22 cellular contexts compared by ENCODE assay signal in the genomic region with DNA sequence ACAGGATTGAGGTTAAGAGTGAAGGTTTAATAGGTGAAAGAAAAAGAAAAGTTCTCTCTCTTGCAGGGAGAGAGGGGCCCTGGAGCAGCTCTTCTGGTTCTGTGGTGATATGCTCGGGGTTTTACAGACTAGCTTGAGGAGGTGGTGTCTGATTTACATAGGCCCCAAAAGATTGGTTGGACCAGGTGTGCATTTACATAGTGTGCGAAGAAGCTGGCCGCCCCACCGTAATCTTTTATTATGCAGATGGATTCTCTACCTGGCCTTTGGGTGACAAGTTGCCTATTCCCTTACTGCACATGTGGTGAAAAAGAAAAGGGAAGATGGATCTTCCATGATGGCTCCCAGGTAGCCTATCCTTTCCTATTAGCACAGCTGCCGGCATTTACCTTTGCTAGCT.
"Had no signal": no experiment of that assay in that cellular context is flagged by ENCODE, and none has a peak within 500 bp of the region (broad histone marks: within the 10 kb centered on the region; RNA-seq: fewer than 3 reads in every experiment).

No MANE protein-coding gene starts in this region.

- H3K4me1 ChIP-seq: esophagus squamous epithelium, gastroesophageal sphincter, right atrium auricular region, sigmoid colon, stomach, transverse colon had no signal

- H3K4me3 ChIP-seq: esophagus squamous epithelium, gastroesophageal sphincter, ovary, right atrium auricular region, sigmoid colon, skin epidermis, stomach, thoracic aorta, transverse colon had no signal

- H3K27ac ChIP-seq: esophagus squamous epithelium, gastroesophageal sphincter, neutrophil, ovary, right atrium auricular region, sigmoid colon, skin epidermis, stomach, thoracic aorta, transverse colon had no signal

- H3K27me3 ChIP-seq: esophagus squamous epithelium, gastroesophageal sphincter, neutrophil, ovary, right atrium auricular region, sigmoid colon, stomach, transverse colon had no signal

- H3K36me3 ChIP-seq: esophagus squamous epithelium, gastroesophageal sphincter, neutrophil, ovary, right atrium auricular region, sigmoid colon, stomach, thoracic aorta, transverse colon had no signal

- DNase-seq: effector memory CD8-positive, alpha-beta T cell; esophagus squamous epithelium; foreskin fibroblast; glutamatergic neuron; islet precursor cell; mammary epithelial cell; naive thymus-derived CD4-positive, alpha-beta T cell; nephron progenitor cell; ovary; sigmoid colon; stimulated activated CD4-positive, alpha-beta T cell treated with anti-CD3 and anti-CD28 coated beads, Interleukin-2, amount 100 ng/mL, for 24 hours; stimulated activated CD4-positive, alpha-beta T cell treated with anti-CD3 and anti-CD28 coated beads, Interleukin-4, amount 100 ng/mL, for 4 hours; stimulated activated naive B cell treated with anti-CD40 and anti-IgM and Interleukin-4, amounts not matched to agents 10 μg/mL and 1 μg/mL and 100 μg/mL, for 72 hours; stomach; substantia nigra; transverse colon had no signal

- H3K9me3 ChIP-seq: esophagus squamous epithelium, gastroesophageal sphincter, neutrophil, ovary, right atrium auricular region, sigmoid colon, stomach, thoracic aorta, transverse colon had no signal

- ATAC-seq: effector memory CD8-positive, alpha-beta T cell; gastroesophageal sphincter; left lobe of liver; naive thymus-derived CD4-positive, alpha-beta T cell; stimulated activated naive B cell treated with anti-CD40 and anti-IgM and Interleukin-4, amounts not matched to agents 10 μg/mL and 1 μg/mL and 100 μg/mL, for 72 hours had no signal
